ENCODE assay signal across 8 cellular contexts in the genomic region with DNA sequence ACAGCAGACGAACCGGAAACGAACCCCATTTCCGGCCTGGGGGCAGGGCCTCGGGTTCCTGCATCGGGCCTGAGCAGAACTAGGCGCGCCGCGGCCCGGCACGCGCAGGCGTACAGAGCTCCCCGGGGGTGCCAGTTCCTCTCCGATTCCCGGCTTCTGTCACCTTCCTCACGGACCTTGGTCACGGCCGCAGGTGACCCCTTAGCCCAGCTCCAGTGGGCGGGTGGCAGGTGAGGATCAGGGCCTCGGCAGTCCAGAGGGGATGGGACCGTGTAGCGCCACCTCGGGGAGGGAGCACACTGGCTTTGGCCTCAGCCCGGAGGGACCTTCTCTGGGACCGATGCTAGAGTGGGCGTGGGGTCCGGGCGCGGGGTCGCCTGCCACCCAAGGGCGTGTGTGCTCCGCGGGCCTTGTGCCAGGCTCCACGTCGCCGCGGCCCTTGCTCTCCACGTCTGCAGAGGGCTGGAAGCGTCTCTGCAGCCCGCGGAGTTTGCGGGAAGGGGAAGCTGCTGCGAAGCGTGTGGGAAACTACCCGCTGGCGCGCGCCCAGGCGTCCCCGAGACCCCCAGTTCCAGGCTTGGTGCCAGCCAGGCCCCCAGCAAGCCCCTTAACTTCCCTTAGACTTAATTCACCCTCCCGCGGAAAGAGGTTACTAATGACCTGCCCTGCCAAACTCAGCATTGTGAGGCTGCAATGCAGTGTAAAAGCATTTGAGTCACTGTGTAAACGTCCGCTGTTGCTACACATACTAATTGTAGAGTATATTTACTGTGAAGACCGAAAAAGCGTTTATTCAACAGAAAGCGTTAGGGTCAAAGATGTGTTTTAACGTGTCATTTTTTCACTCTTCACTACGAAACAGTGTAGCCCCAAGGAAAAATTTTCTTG. TPM values are rescaled to one million over a fixed set of nuclear protein-coding genes. Genes with fewer than 3 reads are reported as not detected.
DNase-seq lines count a peak whose midpoint lies in the region; ATAC-seq and TF ChIP-seq lines count a peak whose summit lies in the region.

A gene (plus strand): TSS at position 48 of the 888 bp plus-strand sequence. CDS start 7,930 bp downstream, outside the sequence.

- no peaks in the 10 kb centered on the region for H3K27me3 ChIP-seq in HUES48 (ENCODE audit: control insufficient read depth, insufficient read depth, low read length)
- H3K27me3 ChIP-seq in esophagus muscularis mucosa = no peaks in the 10 kb centered on the region

- peaks cover 10% of the 10 kb centered on the region for H3K36me3 Mint-ChIP-seq in activated T-cell treated with anti-CD3 and anti-CD28 coated beads, Interleukin-2, amount 50 U/mL, for 4 hours (ENCODE audit: insufficient read depth)
- H3K36me3 Mint-ChIP-seq in stimulated activated effector memory CD8-positive, alpha-beta T cell treated with anti-CD3 and anti-CD28 coated beads, Interleukin-12 subunit alpha, Interleukin-12 subunit beta, amount 100 ng/mL, for 72 hours = peaks cover 28% of the 10 kb centered on the region

- TF ChIP-seq CTCF in esophagus muscularis mucosa (IDR thresholded peaks at IDR 0.05) = peak; percentile 34 to 45 (median 44)

- WGBS in esophagus muscularis mucosa = 2% methylated on average over 20 of the region's 61 CpGs

- peak within 1 kb of the TSS; percentile 84 for H3K9ac ChIP-seq in HUES48 (ENCODE audit: low read depth, low read length)

- H3K36me3 ChIP-seq in HUES48 (ENCODE audit: control insufficient read depth, insufficient read depth, low read length) = peaks cover 14% of the 10 kb centered on the region
- H3K36me3 ChIP-seq in esophagus muscularis mucosa = peaks cover 0 to 21% (median 5%) of the 10 kb centered on the region in 4 donors

- H3K4me3 Mint-ChIP-seq in activated T-cell treated with anti-CD3 and anti-CD28 coated beads, Interleukin-2, amount 50 U/mL, for 4 hours = peak within 1 kb of the TSS; percentile 97
- H3K4me3 Mint-ChIP-seq in stimulated activated effector memory CD8-positive, alpha-beta T cell treated with anti-CD3 and anti-CD28 coated beads, Interleukin-12 subunit alpha, Interleukin-12 subunit beta, amount 100 ng/mL, for 72 hours = peak within 1 kb of the TSS; percentile 98

- H3K27ac ChIP-seq in HUES48 (ENCODE audit: low read depth, low read length) (peak within 1 kb of the TSS; percentile 87), esophagus muscularis mucosa (replicated peaks in 1 of 4) (peak within 1 kb of the TSS; percentile 87 to 94 (median 91))

- peaks cover 44% of the 10 kb centered on the region for H3K4me1 Mint-ChIP-seq in activated T-cell treated with anti-CD3 and anti-CD28 coated beads, Interleukin-2, amount 50 U/mL, for 4 hours (ENCODE audit: low read depth)
- H3K4me1 Mint-ChIP-seq in stimulated activated effector memory CD8-positive, alpha-beta T cell treated with anti-CD3 and anti-CD28 coated beads, Interleukin-12 subunit alpha, Interleukin-12 subunit beta, amount 100 ng/mL, for 72 hours = peaks cover 42% of the 10 kb centered on the region

- ATAC-seq in GM21381 (IDR thresholded peaks at IDR 0.05; ENCODE audit: unreplicated experiment) = peak; percentile 76
- ATAC-seq in activated T-cell treated with anti-CD3 and anti-CD28 coated beads, Interleukin-2, amount 50 U/mL, for 4 hours = peak; percentile 78 to 84
- ATAC-seq in stimulated activated effector memory CD8-positive, alpha-beta T cell treated with anti-CD3 and anti-CD28 coated beads, Interleukin-12 subunit alpha, Interleukin-12 subunit beta, amount 100 ng/mL, for 72 hours = peak; percentile 73

- peak; percentile 75 for DNase-seq in DMS 273 treated with DMSO at 0.1 percent for 48 hours (lab: John Stamatoyannopoulos, UW)
- peak; percentile 90 for DNase-seq in activated T-cell treated with anti-CD3 and anti-CD28 coated beads, Interleukin-2, amount 50 U/mL, for 4 hours
- peak; percentile 98 for DNase-seq in esophagus muscularis mucosa (ENCODE audit: extremely low spot score)
- peak; percentile 90 for DNase-seq in myocyte (ENCODE audit: low read depth)
- peak; percentile 83 to 95 for DNase-seq in stimulated activated effector memory CD8-positive, alpha-beta T cell treated with anti-CD3 and anti-CD28 coated beads, Interleukin-12 subunit alpha, Interleukin-12 subunit beta, amount 100 ng/mL, for 72 hours (ENCODE audit: low spot score in 2 of 2)

- TF ChIP-seq EP300 in esophagus muscularis mucosa (IDR thresholded peaks at IDR 0.05) = no peak

- intact Hi-C loops in esophagus muscularis mucosa (cut with DNase I) = loop anchor here (5.0 kb wide), 2 partner anchors 82 to 197 kb away; a partner anchor contains a TSS

- H3K9me3 ChIP-seq in HUES48 (ENCODE audit: control insufficient read depth, insufficient read depth, low read length) (no peaks in the 10 kb centered on the region), esophagus muscularis mucosa (no peaks in the 10 kb centered on the region)

- H3K4me1 ChIP-seq in HUES48 (ENCODE audit: control insufficient read depth, insufficient read depth, low read length) = 0 out of 2 replicates have a peak, but pooled peaks cover 10% of the 10 kb centered on the region
- H3K4me1 ChIP-seq in esophagus muscularis mucosa = peaks cover 27 to 43% (median 42%) of the 10 kb centered on the region in 4 donors

- no peaks in the 10 kb centered on the region for H3K9me3 Mint-ChIP-seq in activated T-cell treated with anti-CD3 and anti-CD28 coated beads, Interleukin-2, amount 50 U/mL, for 4 hours
- H3K9me3 Mint-ChIP-seq in stimulated activated effector memory CD8-positive, alpha-beta T cell treated with anti-CD3 and anti-CD28 coated beads, Interleukin-12 subunit alpha, Interleukin-12 subunit beta, amount 100 ng/mL, for 72 hours = no peaks in the 10 kb centered on the region

- peak within 1 kb of the TSS; percentile 99 for H3K4me3 ChIP-seq in HUES48 (ENCODE audit: low read depth, low read length)
- peak within 1 kb of the TSS; percentile 74 to 90 (median 86) for H3K4me3 ChIP-seq in esophagus muscularis mucosa

- H3K27ac Mint-ChIP-seq in stimulated activated effector memory CD8-positive, alpha-beta T cell treated with anti-CD3 and anti-CD28 coated beads, Interleukin-12 subunit alpha, Interleukin-12 subunit beta, amount 100 ng/mL, for 72 hours = peak within 1 kb of the TSS; percentile 98

- H3K27me3 Mint-ChIP-seq in activated T-cell treated with anti-CD3 and anti-CD28 coated beads, Interleukin-2, amount 50 U/mL, for 4 hours (ENCODE audit: low read depth) = no peaks in the 10 kb centered on the region

- TF ChIP-seq POLR2A in esophagus muscularis mucosa (IDR thresholded peaks at IDR 0.05; ENCODE audit: low read depth) = peak; percentile 60

TF ChIP-seq in PFSK-1, 5 proteins besides CTCF, POLR2A, EP300 and RAD21:
- no peak for TF ChIP-seq SIN3A (IDR thresholded peaks at IDR 0.05; ENCODE audit: borderline replicate concordance, insufficient read depth, low read length)
- TF ChIP-seq POLR2AphosphoS5 (IDR thresholded peaks at IDR 0.05; ENCODE audit: low read depth, low read length) = peak; percentile 95
- peak; percentile 79 for TF ChIP-seq FOXP2 (optimal IDR thresholded peaks at IDR 0.05; ENCODE audit: borderline replicate concordance, extremely low read depth, extremely low read length, insufficient read depth)
- TF ChIP-seq TAF1 (IDR thresholded peaks at IDR 0.05; ENCODE audit: borderline replicate concordance, insufficient read depth, low read length) = peak; percentile 63; the same call in 1 of the 2 replicates

RNA-seq across cellular contexts. Expression of the gene that starts here (rescaled TPM):
- polyA plus RNA-seq in PFSK-1 (2012; ENCODE audit: insufficient read length, low read depth) = 86.3 TPM
- total RNA-seq in activated T-cell treated with anti-CD3 and anti-CD28 coated beads, Interleukin-2, amount 50 U/mL, for 4 hours = 10 to 100 TPM; 79.9 to 89.4 (median 84.5) TPM
- total RNA-seq in esophagus muscularis mucosa (10 to 100 TPM; 65.6 to 89.3 (median 72.6) TPM), myocyte (49.8 and 62.6 TPM in 2 replicates)
- polyA plus RNA-seq in myocyte (2012) = 75.7 TPM

Comparison
In these comparisons a context has a peak if more than half of its experiments do, and no peak if none do; other contexts are left out.
1. Peak in every context shown above with its lines: DNase-seq, ATAC-seq, H3K4me3 ChIP-seq and H3K27ac ChIP-seq.